8 cellular contexts compared by ENCODE assay signal in genomic region chr17:38867179-38867994, GRCh38. TPM values are rescaled to one million over a fixed set of nuclear protein-coding genes. Genes with fewer than 3 reads are reported as not detected.
A peak's percentile ranks its signal among the peaks of the same experiment; 100 is the strongest.
DNase-seq lines count a peak whose midpoint lies in the region; ATAC-seq and TF ChIP-seq lines count a peak whose summit lies in the region.

No MANE protein-coding gene starts in this region.

- peak overlapping the region; percentile 92 to 97 (median 95) for H3K27ac Mint-ChIP-seq in CD14-positive monocyte
- H3K27ac Mint-ChIP-seq in activated naive CD4-positive, alpha-beta T cell treated with anti-CD3 and anti-CD28 coated beads for 36 hours: peak overlapping the region; percentile 98

- peaks cover 6% of the 10 kb centered on the region; the same call in 1 of the 2 replicates for H3K27me3 ChIP-seq in HUES64 (ENCODE audit: insufficient read depth, low read length)
- H3K27me3 ChIP-seq in heart left ventricle: no peaks in the 10 kb centered on the region
- H3K27me3 ChIP-seq in prostate gland (replicated peaks; ENCODE audit: insufficient read depth): no peaks in the 10 kb centered on the region

- H3K9me3 Mint-ChIP-seq in CD14-positive monocyte: no peaks in the 10 kb centered on the region
- H3K9me3 Mint-ChIP-seq in activated naive CD4-positive, alpha-beta T cell treated with anti-CD3 and anti-CD28 coated beads for 36 hours: no peaks in the 10 kb centered on the region

- peaks cover 4 to 12% (median 5%) of the 10 kb centered on the region in 3 donors for H3K27me3 Mint-ChIP-seq in CD14-positive monocyte (ENCODE audit: low read depth in 3 of 3)
- H3K27me3 Mint-ChIP-seq in activated naive CD4-positive, alpha-beta T cell treated with anti-CD3 and anti-CD28 coated beads for 36 hours (ENCODE audit: low read depth): peaks cover 2% of the 10 kb centered on the region

- TF ChIP-seq POLR2A in heart left ventricle (IDR thresholded peaks at IDR 0.05) (no peak), prostate gland (IDR thresholded peaks at IDR 0.05) (no peak)

- ATAC-seq in heart left ventricle: no peak
- ATAC-seq in HG03045 (IDR thresholded peaks at IDR 0.05; ENCODE audit: unreplicated experiment): no peak

- peak overlapping the region; percentile 95 to 99 for H3K4me3 Mint-ChIP-seq in CD14-positive monocyte
- H3K4me3 Mint-ChIP-seq in activated naive CD4-positive, alpha-beta T cell treated with anti-CD3 and anti-CD28 coated beads for 36 hours: peak overlapping the region; percentile 98

- TF ChIP-seq CTCF in CD14-positive monocyte (IDR thresholded peaks at IDR 0.05): peak; percentile 32
- TF ChIP-seq CTCF in heart left ventricle (IDR thresholded peaks at IDR 0.05): peak in 7 of 12 donors; percentile 17 to 50 (median 42)
- peak in 2 of 4 experiments; percentile 29 to 50 for TF ChIP-seq CTCF in prostate gland (IDR thresholded peaks at IDR 0.05)

- CTCF ChIA-PET in activated naive CD4-positive, alpha-beta T cell treated with anti-CD3 and anti-CD28 coated beads for 36 hours (lab: Charles Lee): interaction anchor here (0.7 to 3.5 kb wide), 8 partner anchors 8 to 286 kb away, joined by 3 to 25 read pairs (median 6); partner anchors contain the start of gene RPL23

- no peak for DNase-seq in CD14-positive monocyte (ENCODE audit: low spot score)
- DNase-seq in RPMI7951 (ENCODE audit: low read depth): peak; percentile 68
- DNase-seq in activated naive CD4-positive, alpha-beta T cell treated with anti-CD3 and anti-CD28 coated beads for 36 hours: peak; percentile 77
- peak in 3 of 5 donors; percentile 47 to 66 (median 54) for DNase-seq in heart left ventricle
- no peak for DNase-seq in prostate gland (ENCODE audit: low spot score)
- no peak for DNase-seq in AG08396 (ENCODE audit: low spot score)

- H3K36me3 Mint-ChIP-seq in CD14-positive monocyte: no peaks in the 10 kb centered on the region
- H3K36me3 Mint-ChIP-seq in activated naive CD4-positive, alpha-beta T cell treated with anti-CD3 and anti-CD28 coated beads for 36 hours (ENCODE audit: low read depth): peaks cover 4% of the 10 kb centered on the region

- WGBS in HUES64: 13% methylated on average over 33 of the region's 33 CpGs
- 31 to 50% (median 42%) methylated on average over 32 to 33 of the region's 33 CpGs for WGBS in heart left ventricle, 4 donors
- 35% methylated on average over 33 of the region's 33 CpGs for WGBS in prostate gland

- H3K4me1 ChIP-seq in HUES64 (ENCODE audit: insufficient read depth, low read length) (peaks cover 11% of the 10 kb centered on the region), heart left ventricle (peaks cover 5 to 29% (median 18%) of the 10 kb centered on the region in 12 donors), prostate gland (replicated peaks) (peaks cover 6% of the 10 kb centered on the region)

- H3K4me3 ChIP-seq in HUES64 (ENCODE audit: low read length) (peak overlapping the region; percentile 99), heart left ventricle (peak overlapping the region in 10 of 12 donors; percentile 4 to 100 (median 84)), prostate gland (peak overlapping the region in 1 of 2 donors; percentile 93)

- H3K36me3 ChIP-seq in HUES64 (ENCODE audit: insufficient read depth, low read length) (no peaks in the 10 kb centered on the region), heart left ventricle (peaks cover 0 to 3% (median 0%) of the 10 kb centered on the region in 9 donors), prostate gland (no peaks in the 10 kb centered on the region)

- intact Hi-C loops in CD14-positive monocyte (cut with micrococcal nuclease) (loop anchor here in 1 of 2 donors (10.0 kb wide), 1 partner anchor 163 kb away; the partner anchor contains the start of gene MLLT6), heart left ventricle (cut with DNase I) (loop anchor here in 4 of 10 donors (1.0 to 10.0 kb wide), 4 partner anchors 11 to 297 kb away; partner anchors contain the start of genes FBXO47 (in 2 of the 4) and ARL5C (in 1 of the 4)), prostate gland (cut with DNase I) (loop anchor here (5.0 kb wide), 1 partner anchor 285 kb away; the partner anchor contains the start of gene PLXDC1)
- intact Hi-C loops in activated naive CD4-positive, alpha-beta T cell treated with anti-CD3 and anti-CD28 coated beads for 36 hours (cut with micrococcal nuclease): loop anchor here (5.0 kb wide), 2 partner anchors 70 to 190 kb away; partner anchors contain the start of gene PIP4K2B

- H3K27ac ChIP-seq in HUES64 (ENCODE audit: low read depth, low read length): peak overlapping the region; percentile 57; the same call in 1 of the 2 replicates
- H3K27ac ChIP-seq in heart left ventricle: peak overlapping the region; percentile 1 to 99 (median 96)
- H3K27ac ChIP-seq in prostate gland: peak overlapping the region; percentile 97

- H3K4me1 Mint-ChIP-seq in CD14-positive monocyte: peaks cover 28% of the 10 kb centered on the region
- peaks cover 28% of the 10 kb centered on the region for H3K4me1 Mint-ChIP-seq in activated naive CD4-positive, alpha-beta T cell treated with anti-CD3 and anti-CD28 coated beads for 36 hours (ENCODE audit: low read depth)

- no peaks in the 10 kb centered on the region for H3K9me3 ChIP-seq in HUES64 (ENCODE audit: insufficient read depth, low read depth, low read length)
- no peaks in the 10 kb centered on the region for H3K9me3 ChIP-seq in heart left ventricle
- H3K9me3 ChIP-seq in prostate gland: no peaks in the 10 kb centered on the region

- H3K9ac ChIP-seq in HUES64 (ENCODE audit: low read depth, low read length): peak overlapping the region; percentile 59; the same call in 1 of the 2 replicates

RNA-seq across cellular contexts. Expression of gene LASP1, which starts 2.5 kb away (rescaled TPM):
- polyA plus RNA-seq in CD14-positive monocyte (10 to 100 TPM; 70.6 to 93.7 TPM), heart left ventricle (10 to 100 TPM; 18.2 to 29.2 TPM)
- 103 TPM for polyA plus RNA-seq in HUES64 (2013, experiment 1 of 2)
- polyA plus RNA-seq in HUES64 (2013, experiment 2 of 2): 99.7 TPM
- 120 and 135 TPM in 2 replicates for total RNA-seq in RPMI7951 (2014; rRNA removed; shearing (Covaris generic))
- 100 to 1,000 TPM; 105 to 113 TPM for total RNA-seq in activated naive CD4-positive, alpha-beta T cell treated with anti-CD3 and anti-CD28 coated beads for 36 hours
- total RNA-seq in heart left ventricle (10 to 100 TPM; 23.2 to 88.2 (median 26.7) TPM), prostate gland (10 to 100 TPM; 61.8 to 93.4 TPM)

RNA-seq across cellular contexts. Expression of gene RPL23, which starts 13.9 kb away (rescaled TPM):
- 100 to 1,000 TPM; 561 to 618 TPM for polyA plus RNA-seq in CD14-positive monocyte
- 1,978 TPM for polyA plus RNA-seq in HUES64 (2013, experiment 1 of 2)
- polyA plus RNA-seq in HUES64 (2013, experiment 2 of 2): 2,117 TPM
- 1,124 and 1,333 TPM in 2 replicates for total RNA-seq in RPMI7951 (2014; rRNA removed; shearing (Covaris generic))
- 1,000 to 10,000 TPM; 2,241 to 2,332 TPM for total RNA-seq in activated naive CD4-positive, alpha-beta T cell treated with anti-CD3 and anti-CD28 coated beads for 36 hours
- total RNA-seq in heart left ventricle: 1,000 to 10,000 TPM in 1 of 9 donors, 100 to 1,000 TPM in 8; 698 to 1,018 (median 826) TPM
- 1,000 to 10,000 TPM; 1,964 to 2,300 TPM for polyA plus RNA-seq in heart left ventricle
- 1,000 to 10,000 TPM; 1,006 to 2,029 TPM for total RNA-seq in prostate gland

RNA-seq across cellular contexts. Expression of gene CWC25, which starts 42.3 kb away (rescaled TPM):
- 1 to 10 TPM; 7.5 to 8.4 TPM for polyA plus RNA-seq in CD14-positive monocyte
- polyA plus RNA-seq in HUES64 (2013, experiment 1 of 2): 11.0 TPM
- polyA plus RNA-seq in HUES64 (2013, experiment 2 of 2): 9.5 TPM
- total RNA-seq in RPMI7951 (2014; rRNA removed; shearing (Covaris generic)): 7.2 and 7.6 TPM in 2 replicates
- 10 to 100 TPM; 18.6 to 21.9 TPM for total RNA-seq in activated naive CD4-positive, alpha-beta T cell treated with anti-CD3 and anti-CD28 coated beads for 36 hours
- 10 to 100 TPM in 2 of 9 donors, 1 to 10 TPM in 7; 6.7 to 11.1 (median 8.3) TPM for total RNA-seq in heart left ventricle
- polyA plus RNA-seq in heart left ventricle: 10 to 100 TPM in 1 of 2 donors, 1 to 10 TPM in 1; 9.7 to 10.9 TPM
- 10 to 100 TPM; 21.9 to 23.3 TPM for total RNA-seq in prostate gland

Comparison
In these comparisons a context has a peak if more than half of its experiments do, and no peak if none do; other contexts are left out.
1. DNase-seq: peak in RPMI7951 (single experiment), activated naive CD4-positive, alpha-beta T cell treated with anti-CD3 and anti-CD28 coated beads for 36 hours (single experiment) and heart left ventricle (3 of 5); none in CD14-positive monocyte (single experiment), prostate gland (single experiment) and AG08396 (single experiment).
2. Peak in every context shown above with its lines, with median percentiles within 50 percentile points of each other: H3K27ac ChIP-seq.